ENCODE assay signal across 24 cellular contexts in the genomic region with DNA sequence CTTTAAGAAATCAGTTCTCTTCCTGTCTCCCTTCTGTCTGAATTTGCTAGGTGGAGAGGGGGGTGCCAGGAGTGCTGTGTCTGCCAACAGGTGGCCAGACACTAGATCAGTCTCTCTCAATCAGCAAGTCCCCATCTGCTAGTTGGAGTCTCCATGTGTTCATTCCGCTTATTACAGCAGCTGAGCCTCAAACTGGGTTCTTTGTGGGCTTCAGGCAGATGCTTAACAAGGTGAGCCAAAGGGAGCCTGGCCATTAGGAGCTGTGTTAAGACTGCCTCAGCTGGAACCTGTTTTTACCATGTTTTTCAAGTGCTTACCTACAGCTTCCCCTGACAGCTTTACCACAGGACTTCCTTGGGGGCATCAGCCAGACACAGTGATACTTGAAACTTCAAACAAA.
DNase-seq lines count a peak whose midpoint lies in the region; FAIRE-seq and TF ChIP-seq lines count a peak whose summit lies in the region.
"Had no signal": no experiment of that assay in that cellular context is flagged by ENCODE, and none has a peak within 500 bp of the region (broad histone marks: within the 10 kb centered on the region; RNA-seq: fewer than 3 reads in every experiment).

No MANE protein-coding gene starts in this region.

- H3K9me3 ChIP-seq in small intestine (ENCODE audit: control insufficient read depth, low read depth): no peaks in the 10 kb centered on the region
- H3K9me3 ChIP-seq in MG63: no peaks in the 10 kb centered on the region
- no peaks in the 10 kb centered on the region for H3K9me3 ChIP-seq in suprapubic skin
- H3K9me3 ChIP-seq: A549, ascending aorta, BLaER1, ovary, upper lobe of left lung had no signal

- TF ChIP-seq EP300 in suprapubic skin (IDR thresholded peaks at IDR 0.05): no peak

- no peak for TF ChIP-seq POLR2A in suprapubic skin (IDR thresholded peaks at IDR 0.05)

- no peak for TF ChIP-seq CTCF in bronchial epithelial cell (IDR thresholded peaks at IDR 0.05; ENCODE audit: insufficient read depth, low read length, severe bottlenecking)
- TF ChIP-seq CTCF in suprapubic skin (IDR thresholded peaks at IDR 0.05): no peak

- FAIRE-seq in bronchial epithelial cell (lab: Jason Lieb, UNC): peak; percentile 97
- FAIRE-seq in small intestine (lab: Jason Lieb, UNC): no peak
- FAIRE-seq: A549 had no signal

- H3K36me3 ChIP-seq in bronchial epithelial cell (ENCODE audit: control insufficient read depth, insufficient read depth, low read length): no peaks in the 10 kb centered on the region
- H3K36me3 ChIP-seq in small intestine (ENCODE audit: control insufficient read depth in 2 of 2, insufficient read depth in 2 of 2, low read length in 2 of 2): no peaks in the 10 kb centered on the region
- no peaks in the 10 kb centered on the region for H3K36me3 ChIP-seq in MG63
- H3K36me3 ChIP-seq in suprapubic skin: no peaks in the 10 kb centered on the region
- H3K36me3 ChIP-seq: ascending aorta, BLaER1, heart right ventricle, ovary, upper lobe of left lung had no signal

- H3K27ac ChIP-seq in small intestine (ENCODE audit: low read depth in 1 of 2, low read length in 1 of 2) (no peak overlapping the region), suprapubic skin (no peak overlapping the region)
- H3K27ac ChIP-seq: A549, ascending aorta, BLaER1, heart right ventricle, ovary, upper lobe of left lung had no signal

- H3K4me1 ChIP-seq in small intestine (ENCODE audit: control insufficient read depth in 2 of 2, insufficient read depth in 1 of 2, low read depth in 1 of 2, low read length in 1 of 2) (no peaks in the 10 kb centered on the region), suprapubic skin (no peaks in the 10 kb centered on the region)
- H3K4me1 ChIP-seq: A549, ascending aorta, BLaER1, heart right ventricle, upper lobe of left lung had no signal

- no peak overlapping the region for H3K4me3 ChIP-seq in bronchial epithelial cell (ENCODE audit: low read depth, low read length)
- H3K4me3 ChIP-seq in small intestine (ENCODE audit: low read depth in 1 of 2, low read length in 2 of 2): no peak overlapping the region
- H3K4me3 ChIP-seq in MG63: no peak overlapping the region
- no peak overlapping the region for H3K4me3 ChIP-seq in suprapubic skin
- H3K4me3 ChIP-seq: A549, ascending aorta, BLaER1, dorsolateral prefrontal cortex, heart right ventricle, ovary, upper lobe of left lung had no signal

- 84 to 94% (median 92%) methylated on average over 1 of the region's 1 CpG for WGBS in small intestine, 3 donors
- WGBS in suprapubic skin: 82% methylated on average over 1 of the region's 1 CpG

- DNase-seq in NCI-H748 (lab: John Stamatoyannopoulos, UW; ENCODE audit: unreplicated experiment) (peak; percentile 1), NCI-H748 treated with DMSO at 0.1 percent for 48 hours (lab: John Stamatoyannopoulos, UW) (no peak), NCI-H446 (lab: John Stamatoyannopoulos, UW) (peak; percentile 24 to 80), bronchial epithelial cell (ENCODE audit: low read depth) (no peak), small intestine (no peak), MG63 (no peak), suprapubic skin (ENCODE audit: low spot score in 2 of 2) (no peak), COLO668 (lab: John Stamatoyannopoulos, UW; ENCODE audit: unreplicated experiment) (no peak)
- DNase-seq: activated CD4-positive, alpha-beta T cell treated with anti-CD3 and anti-CD28 coated beads, Interleukin-2, amount 50 U/mL, for 1 hour; central memory CD4-positive, alpha-beta T cell; dorsolateral prefrontal cortex; GDM1; heart right ventricle; KBM-7; naive thymus-derived CD4-positive, alpha-beta T cell; NCI-H2029 treated with DMSO at 0.1 percent for 48 hours; NCI-H526 treated with DMSO at 0.1 percent for 48 hours; ovary; stimulated activated CD4-positive, alpha-beta T cell treated with anti-CD3 and anti-CD28 coated beads, Interleukin-15, amount 100 ng/mL, for 24 hours; T-helper 2 cell; upper lobe of left lung had no signal

- H3K27me3 ChIP-seq in bronchial epithelial cell (ENCODE audit: control insufficient read depth, insufficient read depth, low read length): no peaks in the 10 kb centered on the region
- H3K27me3 ChIP-seq in small intestine (ENCODE audit: control insufficient read depth in 2 of 2, insufficient read depth in 2 of 2, low read length in 2 of 2): no peaks in the 10 kb centered on the region
- no peaks in the 10 kb centered on the region for H3K27me3 ChIP-seq in MG63
- no peaks in the 10 kb centered on the region for H3K27me3 ChIP-seq in suprapubic skin
- H3K27me3 ChIP-seq: ascending aorta, BLaER1, dorsolateral prefrontal cortex, heart right ventricle, ovary, upper lobe of left lung had no signal

Comparison
In these comparisons a context has a peak if more than half of its experiments do, and no peak if none do; other contexts are left out.
1. DNase-seq: peak in NCI-H748 (single experiment) and NCI-H446 (2 of 2); none in NCI-H748 treated with DMSO at 0.1 percent for 48 hours (single experiment), bronchial epithelial cell (single experiment), small intestine (single experiment), MG63 (single experiment), suprapubic skin (0 of 2) and COLO668 (single experiment).